ENCODE assay signal across 14 cellular contexts in the genomic region with DNA sequence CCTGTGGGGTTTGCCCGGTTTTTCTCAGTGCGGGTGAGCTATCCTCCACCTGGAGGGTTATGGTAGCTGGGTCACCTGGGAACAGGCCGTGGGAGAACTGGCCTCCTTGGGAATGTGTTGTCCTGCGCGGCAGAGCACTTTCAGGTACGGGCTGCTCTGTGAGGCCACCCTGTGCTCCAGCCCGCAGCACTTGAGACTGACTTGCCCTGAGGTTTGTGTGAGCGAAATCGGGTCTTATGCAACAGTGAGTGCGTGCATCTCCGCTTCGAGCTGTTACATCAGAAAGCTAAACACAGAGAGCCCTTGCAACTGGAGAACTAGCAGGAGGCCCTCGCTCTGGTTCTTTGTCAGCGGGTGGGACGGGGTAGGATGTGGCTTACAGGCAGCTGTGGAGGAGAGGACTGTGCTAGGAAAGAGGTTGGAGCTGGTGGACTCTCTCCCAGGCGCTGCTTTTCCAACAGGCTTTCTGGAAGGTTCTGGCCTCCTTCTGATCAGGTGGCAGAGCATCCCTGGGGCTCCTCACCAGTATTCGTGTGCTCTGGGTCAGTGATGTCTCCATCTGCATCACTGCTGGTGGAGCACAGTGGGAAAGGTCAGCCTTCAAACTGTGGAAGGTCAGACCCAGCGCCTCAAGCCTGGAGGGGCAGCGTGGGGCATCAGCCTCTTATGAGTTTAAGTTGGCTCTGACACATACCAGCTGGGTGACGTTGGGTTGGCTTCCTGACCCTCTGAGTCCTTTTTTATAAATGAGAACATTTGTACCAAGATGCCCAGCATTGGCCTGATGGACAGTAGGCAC.
DNase-seq lines count a peak whose midpoint lies in the region; ATAC-seq and TF ChIP-seq lines count a peak whose summit lies in the region.
"Had no signal": no experiment of that assay in that cellular context is flagged by ENCODE, and none has a peak within 500 bp of the region (broad histone marks: within the 10 kb centered on the region; RNA-seq: fewer than 3 reads in every experiment).

No MANE protein-coding gene starts in this region.

- no peak for TF ChIP-seq CTCF in brain (conservative IDR thresholded peaks at IDR 0.05)
- TF ChIP-seq CTCF in left lung (IDR thresholded peaks at IDR 0.05) = no peak
- no peak for TF ChIP-seq CTCF in thyroid gland (IDR thresholded peaks at IDR 0.05)
- TF ChIP-seq CTCF in suprapubic skin (IDR thresholded peaks at IDR 0.05) = no peak

- ATAC-seq in left lung (peak; percentile 81), GM18520 (IDR thresholded peaks at IDR 0.05; ENCODE audit: unreplicated experiment) (no peak)

- no peaks in the 10 kb centered on the region for H3K9me3 Mint-ChIP-seq in brain
- H3K9me3 Mint-ChIP-seq: HFFc6 had no signal

- H3K27ac ChIP-seq in left lung (peak overlapping the region; percentile 72 to 93), thyroid gland (peak overlapping the region; percentile 60 to 65 (median 63)), suprapubic skin (no peak overlapping the region)

- DNase-seq in NK-92 treated with Interleukin-12 subunit alpha and Interleukin-12 subunit beta, amount 100 ng/mL, for 24 hours (lab: John Stamatoyannopoulos, UW) = peak; percentile 71
- no peak for DNase-seq in NK-92 (lab: John Stamatoyannopoulos, UW; ENCODE audit: unreplicated experiment)
- peak; percentile 87 to 90 for DNase-seq in left lung
- peak; percentile 85 for DNase-seq in thyroid gland
- DNase-seq in suprapubic skin (ENCODE audit: low spot score in 2 of 2) = no peak
- DNase-seq in HCEC 1CT = no peak
- DNase-seq: HFFc6, NCI-H1048 had no signal

- H3K27ac Mint-ChIP-seq in brain = peak overlapping the region in 4 of 5 experiments; percentile 18 to 90 (median 69)
- H3K27ac Mint-ChIP-seq: activated naive CD8-positive, alpha-beta T cell; HFFc6 had no signal

- H3K36me3 ChIP-seq in left lung (no peaks in the 10 kb centered on the region), thyroid gland (no peaks in the 10 kb centered on the region), suprapubic skin (no peaks in the 10 kb centered on the region)
- H3K36me3 ChIP-seq: tibial nerve had no signal

- no peaks in the 10 kb centered on the region for H3K27me3 ChIP-seq in left lung
- no peaks in the 10 kb centered on the region for H3K27me3 ChIP-seq in thyroid gland
- H3K27me3 ChIP-seq in suprapubic skin = no peaks in the 10 kb centered on the region
- H3K27me3 ChIP-seq: tibial nerve had no signal

- no peak overlapping the region for H3K4me3 ChIP-seq in left lung
- no peak overlapping the region for H3K4me3 ChIP-seq in thyroid gland (replicated peaks in 1 of 3)
- H3K4me3 ChIP-seq in suprapubic skin = no peak overlapping the region
- H3K4me3 ChIP-seq: GM12878, skin epidermis, tibial nerve had no signal

- H3K4me1 ChIP-seq in left lung (peaks cover 53 to 89% of the 10 kb centered on the region in 2 donors), thyroid gland (peaks cover 23 to 77% of the 10 kb centered on the region in 2 donors), suprapubic skin (peaks cover 33% of the 10 kb centered on the region)

- peaks cover 3% of the 10 kb centered on the region for H3K27me3 Mint-ChIP-seq in brain
- H3K27me3 Mint-ChIP-seq: activated naive CD8-positive, alpha-beta T cell had no signal

- no peak overlapping the region for H3K4me3 Mint-ChIP-seq in brain
- H3K4me3 Mint-ChIP-seq: activated naive CD8-positive, alpha-beta T cell; HFFc6 had no signal

- peaks cover 77% of the 10 kb centered on the region for H3K4me1 Mint-ChIP-seq in brain

- intact Hi-C loops in left lung (cut with DNase I) = no loop called here
- intact Hi-C loops in thyroid gland (cut with DNase I) = no loop called here

- WGBS in thyroid gland, 2 donors = 57 to 68% methylated on average over 17 to 20 of the region's 20 CpGs
- 84% methylated on average over 20 of the region's 20 CpGs for WGBS in suprapubic skin

- no peak for TF ChIP-seq POLR2A in thyroid gland (IDR thresholded peaks at IDR 0.05)
- TF ChIP-seq POLR2A in suprapubic skin (IDR thresholded peaks at IDR 0.05) = no peak

- H3K9me3 ChIP-seq in left lung = no peaks in the 10 kb centered on the region
- H3K9me3 ChIP-seq in thyroid gland = no peaks in the 10 kb centered on the region
- H3K9me3 ChIP-seq in suprapubic skin = no peaks in the 10 kb centered on the region
- H3K9me3 ChIP-seq: tibial nerve had no signal

- no peak for TF ChIP-seq EP300 in suprapubic skin (IDR thresholded peaks at IDR 0.05)

- H3K36me3 Mint-ChIP-seq in brain = no peaks in the 10 kb centered on the region
- H3K36me3 Mint-ChIP-seq: activated naive CD8-positive, alpha-beta T cell had no signal

Comparison
In these comparisons a context has a peak if more than half of its experiments do, and no peak if none do; other contexts are left out.
1. DNase-seq: peak in NK-92 treated with Interleukin-12 subunit alpha and Interleukin-12 subunit beta, amount 100 ng/mL, for 24 hours (single experiment), left lung (2 of 2) and thyroid gland (2 of 2); none in NK-92 (single experiment), suprapubic skin (0 of 2) and HCEC 1CT (single experiment).